Comparison of ENCODE assay signal across 15 cellular contexts in genomic region chr10:127976286-127976685, GRCh38.
A peak's percentile ranks its signal among the peaks of the same experiment; 100 is the strongest.
DNase-seq lines count a peak whose midpoint lies in the region; ATAC-seq and TF ChIP-seq lines count a peak whose summit lies in the region.
"Had no signal": no experiment of that assay in that cellular context is flagged by ENCODE, and none has a peak within 500 bp of the region (broad histone marks: within the 10 kb centered on the region; RNA-seq: fewer than 3 reads in every experiment).

No MANE protein-coding gene starts in this region.

- H4K20me1 ChIP-seq in SK-N-SH (ENCODE audit: insufficient read depth), result no peaks in the 10 kb centered on the region

- no peaks in the 10 kb centered on the region for H3K36me3 Mint-ChIP-seq in activated T-cell treated with anti-CD3 and anti-CD28 coated beads, Interleukin-2, amount 50 U/mL, for 4 hours (ENCODE audit: insufficient read depth)
- no peaks in the 10 kb centered on the region for H3K36me3 Mint-ChIP-seq in activated naive CD8-positive, alpha-beta T cell treated with anti-CD3 and anti-CD28 coated beads, Interleukin-2, amount 50 U/mL, for 24 hours (ENCODE audit: low read depth)

- peak overlapping the region; percentile 34; the same call in 1 of the 2 replicates for H3K9ac ChIP-seq in SK-N-SH

- H3K27ac ChIP-seq in SK-N-SH (ENCODE audit: low read depth in 2 of 2, low read length in 1 of 2), result peak overlapping the region; percentile 72 to 82
- H3K27ac ChIP-seq: foreskin keratinocyte had no signal

- H2AFZ ChIP-seq in SK-N-SH (ENCODE audit: low read depth), result 0 out of 2 replicates have a peak overlapping the region, but pooled peaks have one; percentile 3

- POLR2A ChIA-PET in SK-N-SH (lab: Yijun Ruan, JAX), result no interaction called here

- H3K4me3 ChIP-seq in SK-N-SH (ENCODE audit: low read depth in 2 of 2, low read length in 1 of 2), result no peak overlapping the region
- H3K4me3 ChIP-seq in fibroblast of villous mesenchyme (ENCODE audit: low read depth, low read length), result no peak overlapping the region
- H3K4me3 ChIP-seq: SJSA1 had no signal

- peaks cover 15% of the 10 kb centered on the region for H3F3A ChIP-seq in SK-N-SH (replicated peaks; ENCODE audit: insufficient read depth)

- H3K4me1 Mint-ChIP-seq in activated T-cell treated with anti-CD3 and anti-CD28 coated beads, Interleukin-2, amount 50 U/mL, for 4 hours (ENCODE audit: low read depth), result peaks cover 5% of the 10 kb centered on the region
- H3K4me1 Mint-ChIP-seq in activated naive CD8-positive, alpha-beta T cell treated with anti-CD3 and anti-CD28 coated beads, Interleukin-2, amount 50 U/mL, for 24 hours, result peaks cover 9% of the 10 kb centered on the region

- TF ChIP-seq CTCF in SK-N-SH (IDR thresholded peaks at IDR 0.05) (no peak), fibroblast of villous mesenchyme (IDR thresholded peaks at IDR 0.05; ENCODE audit: insufficient read depth, low read depth, low read length) (no peak)

- peak overlapping the region; percentile 73; the same call in 1 of the 2 replicates for H3K4me2 ChIP-seq in SK-N-SH

- CTCF ChIA-PET in SK-N-SH (lab: Yijun Ruan, JAX), result interaction anchor here (0.7 to 12.4 kb wide), 9 partner anchors 10 to 261 kb away, joined by 3 to 124 read pairs (median 3); partner anchors contain the start of gene PTPRE

- no peak for ATAC-seq in GM21381 (IDR thresholded peaks at IDR 0.05; ENCODE audit: unreplicated experiment)
- no peak for ATAC-seq in activated T-cell treated with anti-CD3 and anti-CD28 coated beads, Interleukin-2, amount 50 U/mL, for 4 hours
- ATAC-seq in activated naive CD8-positive, alpha-beta T cell treated with anti-CD3 and anti-CD28 coated beads, Interleukin-2, amount 50 U/mL, for 24 hours, result no peak
- ATAC-seq: foreskin keratinocyte; naive thymus-derived CD4-positive, alpha-beta T cell; sciatic nerve; WTC11 had no signal

- WGBS in SK-N-SH (ENCODE audit: low lambda C conversion rate), result 37% methylated on average over 7 of the region's 7 CpGs

- H3K27me3 ChIP-seq in SK-N-SH (ENCODE audit: insufficient read depth), result no peaks in the 10 kb centered on the region
- H3K27me3 ChIP-seq: SJSA1 had no signal

- peak; percentile 6 to 61 for DNase-seq in NCI-H524 (lab: John Stamatoyannopoulos, UW)
- DNase-seq in NCI-H524 treated with DMSO at 0.1 percent for 48 hours (lab: John Stamatoyannopoulos, UW), result no peak
- DNase-seq in SK-N-SH, result no peak
- peak; percentile 59 for DNase-seq in fibroblast of villous mesenchyme (ENCODE audit: low read depth)
- DNase-seq in superior temporal gyrus (ENCODE audit: extremely low spot score), result peak; percentile 28
- DNase-seq in activated T-cell treated with anti-CD3 and anti-CD28 coated beads, Interleukin-2, amount 50 U/mL, for 4 hours, result no peak
- no peak for DNase-seq in activated naive CD8-positive, alpha-beta T cell treated with anti-CD3 and anti-CD28 coated beads, Interleukin-2, amount 50 U/mL, for 24 hours
- DNase-seq: foreskin keratinocyte; naive thymus-derived CD4-positive, alpha-beta T cell; NCI-H1436; NCI-H69 had no signal

- peaks cover 7% of the 10 kb centered on the region for H3K9me3 Mint-ChIP-seq in activated T-cell treated with anti-CD3 and anti-CD28 coated beads, Interleukin-2, amount 50 U/mL, for 4 hours
- H3K9me3 Mint-ChIP-seq in activated naive CD8-positive, alpha-beta T cell treated with anti-CD3 and anti-CD28 coated beads, Interleukin-2, amount 50 U/mL, for 24 hours, result peaks cover 8% of the 10 kb centered on the region

- no peak for TF ChIP-seq RAD21 in SK-N-SH (IDR thresholded peaks at IDR 0.05; ENCODE audit: low read length)

- H3K79me2 ChIP-seq in SK-N-SH (ENCODE audit: insufficient read depth), result no peaks in the 10 kb centered on the region

- no peak for TF ChIP-seq EP300 in SK-N-SH (IDR thresholded peaks at IDR 0.05; ENCODE audit: borderline replicate concordance in 1 of 2, low read depth in 1 of 2, low read length in 1 of 2)

- H3K9me2 ChIP-seq in SK-N-SH, result no peaks in the 10 kb centered on the region

- H3K36me3 ChIP-seq in SK-N-SH (replicated peaks in 1 of 2; ENCODE audit: control insufficient read depth in 1 of 2, insufficient read depth in 2 of 2, low read length in 1 of 2), result no peaks in the 10 kb centered on the region
- H3K36me3 ChIP-seq: SJSA1 had no signal

- H3K4me1 ChIP-seq in SK-N-SH (ENCODE audit: control insufficient read depth in 1 of 2, insufficient read depth in 2 of 2, low read depth in 1 of 2, low read length in 1 of 2), result peaks cover 22 to 28% of the 10 kb centered on the region in 2 experiments; a peak in 3 of 4 replicates
- H3K4me1 ChIP-seq: foreskin keratinocyte had no signal

- H3K9me3 ChIP-seq in SK-N-SH, result no peaks in the 10 kb centered on the region

- no peak overlapping the region for H3K4me3 Mint-ChIP-seq in activated T-cell treated with anti-CD3 and anti-CD28 coated beads, Interleukin-2, amount 50 U/mL, for 4 hours
- H3K4me3 Mint-ChIP-seq in activated naive CD8-positive, alpha-beta T cell treated with anti-CD3 and anti-CD28 coated beads, Interleukin-2, amount 50 U/mL, for 24 hours, result no peak overlapping the region
- H3K4me3 Mint-ChIP-seq: naive thymus-derived CD4-positive, alpha-beta T cell; WTC11 had no signal

- no peak overlapping the region for H3K27ac Mint-ChIP-seq in activated naive CD8-positive, alpha-beta T cell treated with anti-CD3 and anti-CD28 coated beads, Interleukin-2, amount 50 U/mL, for 24 hours
- H3K27ac Mint-ChIP-seq: WTC11 had no signal

- H3K27me3 Mint-ChIP-seq in activated T-cell treated with anti-CD3 and anti-CD28 coated beads, Interleukin-2, amount 50 U/mL, for 4 hours (ENCODE audit: low read depth), result peaks cover 13% of the 10 kb centered on the region
- H3K27me3 Mint-ChIP-seq in activated naive CD8-positive, alpha-beta T cell treated with anti-CD3 and anti-CD28 coated beads, Interleukin-2, amount 50 U/mL, for 24 hours, result peaks cover 21% of the 10 kb centered on the region

TF ChIP-seq in SK-N-SH, 30 proteins besides CTCF, POLR2A, EP300 and RAD21:
- TF ChIP-seq NFIC (IDR thresholded peaks at IDR 0.05; ENCODE audit: borderline replicate concordance), result no peak
- TF ChIP-seq MAX (IDR thresholded peaks at IDR 0.05; ENCODE audit: low read depth), result no peak
- no peak for TF ChIP-seq REST (IDR thresholded peaks at IDR 0.05; ENCODE audit: low read depth, low read length)
- no peak for TF ChIP-seq TCF12 (IDR thresholded peaks at IDR 0.05)
- TF ChIP-seq MXI1 (IDR thresholded peaks at IDR 0.05; ENCODE audit: low read depth, low read length), result peak; percentile 27; the same call in 1 of the 2 replicates
- no peak for TF ChIP-seq TAF1 (IDR thresholded peaks at IDR 0.05; ENCODE audit: borderline replicate concordance, low read depth, low read length)
- TF ChIP-seq SMC3 (IDR thresholded peaks at IDR 0.05; ENCODE audit: low read depth, low read length), result no peak

Comparison
In these comparisons a context has a peak if more than half of its experiments do, and no peak if none do; other contexts are left out.
1. DNase-seq: peak in NCI-H524 (2 of 2), fibroblast of villous mesenchyme (single experiment) and superior temporal gyrus (single experiment); none in NCI-H524 treated with DMSO at 0.1 percent for 48 hours (single experiment), SK-N-SH (single experiment), activated T-cell treated with anti-CD3 and anti-CD28 coated beads, Interleukin-2, amount 50 U/mL, for 4 hours (single experiment) and activated naive CD8-positive, alpha-beta T cell treated with anti-CD3 and anti-CD28 coated beads, Interleukin-2, amount 50 U/mL, for 24 hours (single experiment).